8 cellular contexts compared by ENCODE assay signal in genomic region chr9:93119953-93120845, GRCh38. TPM values are rescaled to one million over a fixed set of nuclear protein-coding genes. Genes with fewer than 3 reads are reported as not detected.
DNase-seq lines count a peak whose midpoint lies in the region; ATAC-seq, FAIRE-seq and TF ChIP-seq lines count a peak whose summit lies in the region.

No MANE protein-coding gene starts in this region.

- H3K9ac ChIP-seq in K562 (ENCODE audit: insufficient read depth in 1 of 2, low read depth in 2 of 2, low read length in 2 of 2) (peak overlapping the region in 1 of 2 experiments; percentile 26; a peak in 2 of 4 replicates), skeletal muscle tissue (ENCODE audit: low read depth in 1 of 3, low read length in 3 of 3) (peak overlapping the region in 1 of 3 donors; percentile 54)

- peak overlapping the region; percentile 67 to 95 (median 90) for H3K27ac Mint-ChIP-seq in immature natural killer cell

- no TSS peak for BruUV-seq in K562 (replicated peaks; lab: Mats Ljungman, UMichigan)

- no peak for TF ChIP-seq POLR2A in Peyer's patch (IDR thresholded peaks at IDR 0.05)
- no peak for TF ChIP-seq POLR2A in K562 (conservative IDR thresholded peaks at IDR 0.05)

- H3K9me3 Mint-ChIP-seq in immature natural killer cell = no peaks in the 10 kb centered on the region

- intact Hi-C loops in K562 (cut with micrococcal nuclease) = no loop called here

- peak overlapping the region; percentile 54 to 79 (median 72) for H3K4me3 Mint-ChIP-seq in immature natural killer cell

- H3K9me1 ChIP-seq in K562 (ENCODE audit: control insufficient read depth, insufficient read depth, low read length) = no peaks in the 10 kb centered on the region

- FAIRE-seq in K562 (lab: Jason Lieb, UNC) = peak; percentile 98

- peak; percentile 49 for DNase-seq in BJ (ENCODE audit: low read depth)
- DNase-seq in Peyer's patch = peak; percentile 70 to 90 (median 74)
- DNase-seq in K562 (ENCODE audit: extremely low read depth in 1 of 4, low spot score in 3 of 4) = peak; percentile 80 to 87 (median 84)
- DNase-seq in immature natural killer cell = peak; percentile 76 to 79 (median 78)
- no peak for DNase-seq in OCI-M2 (lab: John Stamatoyannopoulos, UW; ENCODE audit: unreplicated experiment)

- H3K36me3 ChIP-seq in BJ (ENCODE audit: control insufficient read depth, insufficient read depth, low read length) = peaks cover 14% of the 10 kb centered on the region
- peaks cover 0 to 41% (median 0%) of the 10 kb centered on the region in 3 donors for H3K36me3 ChIP-seq in Peyer's patch
- H3K36me3 ChIP-seq in K562 (ENCODE audit: control insufficient read depth, insufficient read depth, low read length) = no peaks in the 10 kb centered on the region
- H3K36me3 ChIP-seq in skeletal muscle tissue (ENCODE audit: control insufficient read depth in 3 of 3, insufficient read depth in 3 of 3, low read length in 3 of 3) = peaks cover 18 to 22% (median 21%) of the 10 kb centered on the region in 3 donors

- peak; percentile 14 to 41; a peak in 2 of 4 replicates for TF ChIP-seq RAD21 in K562 (CRISPR knock-in tag; conservative IDR thresholded peaks at IDR 0.05 in 1 of 2, IDR thresholded peaks at IDR 0.05 in 1 of 2)

- WGBS in K562 (ENCODE audit: insufficient coverage, low coverage, missing lambda C conversion rate) = 38% methylated on average over 22 of the region's 23 CpGs

- no peaks in the 10 kb centered on the region for H3K9me3 ChIP-seq in Peyer's patch
- H3K9me3 ChIP-seq in K562 (replicated peaks; ENCODE audit: control insufficient read depth, insufficient read depth, low read depth, low read length) = no peaks in the 10 kb centered on the region
- no peaks in the 10 kb centered on the region for H3K9me3 ChIP-seq in skeletal muscle tissue (ENCODE audit: control insufficient read depth in 3 of 3, low read length in 3 of 3)

- H3K36me3 Mint-ChIP-seq in immature natural killer cell = peaks cover 0 to 5% (median 0%) of the 10 kb centered on the region in 3 donors

- POLR2A ChIA-PET in BJ (lab: Charles Lee) (interaction anchor here (1.0 kb wide), 1 partner anchor 349 kb away, joined by 4 read pairs; no protein-coding TSS in a partner anchor), K562 (lab: Yijun Ruan, JAX) (interaction anchor here (0.6 to 2.0 kb wide), 8 partner anchors 9 to 117 kb away, joined by 3 to 16 read pairs (median 4); partner anchors contain the start of gene NINJ1)

- peak overlapping the region; percentile 75 for H2AFZ ChIP-seq in K562 (ENCODE audit: low read depth, low read length)

- no peaks in the 10 kb centered on the region for H4K20me1 ChIP-seq in K562 (replicated peaks; ENCODE audit: control insufficient read depth, insufficient read depth, low read length)

- TF ChIP-seq CTCF in BJ (IDR thresholded peaks at IDR 0.05; ENCODE audit: insufficient read depth, low read depth, low read length) (peak; percentile 51), Peyer's patch (IDR thresholded peaks at IDR 0.05) (peak; percentile 21 to 43 (median 36)), K562 (IDR thresholded peaks at IDR 0.05 in 2 of 3, conservative IDR thresholded peaks at IDR 0.05 in 1 of 3; ENCODE audit: insufficient read depth in 2 of 3, low read depth in 1 of 3, low read length in 3 of 3) (peak; percentile 55 to 63 (median 59))

- H3K27ac ChIP-seq in Peyer's patch (peak overlapping the region; percentile 34 to 58 (median 54)), K562 (ENCODE audit: extremely low read depth, low read depth, low read length) (peak overlapping the region; percentile 63; the same call in 2 of the 3 replicates), skeletal muscle tissue (ENCODE audit: low read depth, low read length) (peak overlapping the region; percentile 42)

- no peaks in the 10 kb centered on the region for H3K79me2 ChIP-seq in K562 (ENCODE audit: control insufficient read depth, insufficient read depth, low read length)

- H3K27me3 ChIP-seq in BJ (ENCODE audit: control insufficient read depth, insufficient read depth, low read length) = no peaks in the 10 kb centered on the region
- no peaks in the 10 kb centered on the region for H3K27me3 ChIP-seq in Peyer's patch
- H3K27me3 ChIP-seq in K562 (ENCODE audit: control insufficient read depth in 2 of 2, insufficient read depth in 2 of 2, low read length in 2 of 2) = no peaks in the 10 kb centered on the region
- H3K27me3 ChIP-seq in skeletal muscle tissue (ENCODE audit: control insufficient read depth in 3 of 3, insufficient read depth in 3 of 3, low read length in 3 of 3) = no peaks in the 10 kb centered on the region

- in situ Hi-C loops in K562 (cut with MboI) = no loop called here

- H3K4me3 ChIP-seq in BJ (ENCODE audit: low read depth, low read length) (no peak overlapping the region), Peyer's patch (no peak overlapping the region), K562 (no peak overlapping the region), skeletal muscle tissue (ENCODE audit: low read length in 3 of 3) (peak overlapping the region in 1 of 3 donors; percentile 23)

- peak overlapping the region; percentile 13 for H3K4me2 ChIP-seq in K562 (ENCODE audit: insufficient read depth, low read length)

- CTCF ChIA-PET in BJ (lab: Yijun Ruan, JAX) (interaction anchor here (1.8 to 3.5 kb wide), 2 partner anchors 11 to 15 kb away, joined by 5 to 29 read pairs; no protein-coding TSS in a partner anchor), K562 (lab: Yijun Ruan, JAX; ENCODE audit: low intra/inter-chr PET ratio) (no interaction called here)

- H3K4me1 Mint-ChIP-seq in immature natural killer cell = peaks cover 42 to 44% of the 10 kb centered on the region in 2 donors

- peaks cover 0 to 7% (median 2%) of the 10 kb centered on the region in 3 donors for H3K27me3 Mint-ChIP-seq in immature natural killer cell (ENCODE audit: low read depth in 3 of 3)

- H3K4me1 ChIP-seq in Peyer's patch (peaks cover 0 to 21% (median 5%) of the 10 kb centered on the region in 4 donors), K562 (replicated peaks in 1 of 2; ENCODE audit: control insufficient read depth in 2 of 2, insufficient read depth in 2 of 2, low read length in 2 of 2) (peaks cover 24 to 41% of the 10 kb centered on the region in 2 experiments), skeletal muscle tissue (ENCODE audit: control insufficient read depth in 3 of 3, insufficient read depth in 3 of 3, low read length in 3 of 3) (peaks cover 22 to 35% (median 30%) of the 10 kb centered on the region in 3 donors)

- TF ChIP-seq EP300 in K562 (IDR thresholded peaks at IDR 0.05; ENCODE audit: low read length) = no peak; the same call in 1 of the 2 replicates

- ATAC-seq in GM18870 (IDR thresholded peaks at IDR 0.05; ENCODE audit: unreplicated experiment) (peak; percentile 67), HG03066 (IDR thresholded peaks at IDR 0.05; ENCODE audit: low read depth, unreplicated experiment) (peak; percentile 91), K562 (peak; percentile 92)

TF ChIP-seq in K562, 482 proteins besides CTCF, POLR2A, EP300 and RAD21 (continues in another document):
- TF ChIP-seq XRCC3 (IDR thresholded peaks at IDR 0.05) = no peak

RNA-seq across cellular contexts. Expression of gene NINJ1, which starts 13.9 kb away (rescaled TPM):
- polyA plus RNA-seq in BJ (2011; rRNA removed) = 32.3 and 53.9 TPM in 2 replicates
- 16.9 and 20.7 TPM in 2 replicates for polyA minus RNA-seq in BJ (2011; rRNA and poly(A)+ RNA removed)
- total RNA-seq in Peyer's patch = 10 to 100 TPM; 47.0 to 56.8 (median 54.5) TPM
- total RNA-seq in K562 (2011; cell fraction: chromatin; rRNA removed; ENCODE audit: low replicate concordance) = 3.9 and 9.8 TPM in 2 replicates
- total RNA-seq in K562 (2011; cell fraction: nucleolus; rRNA removed) = 5.9 and 7.5 TPM in 2 replicates
- 6.2 and 9.3 TPM in 2 replicates for total RNA-seq in K562 (2011; cell fraction: nucleoplasm; rRNA removed)
- total RNA-seq in K562 (2014; rRNA removed) = 8.2 and 14.7 TPM in 2 replicates
- 0.77 and 1.9 TPM in 2 replicates for total RNA-seq in K562 (2014; rRNA removed; fragmentation: Illumina TruSeq; extraction: Trizol)
- total RNA-seq in K562 (2015; rRNA removed; fragmentation: Illumina TruSeq; extraction: Trizol) = 4.8 and 4.9 TPM in 2 replicates
- 8.3 and 8.4 TPM in 2 replicates for total RNA-seq in K562 (2021)
- polyA plus RNA-seq in K562 (2011; rRNA removed) = 3.2 and 5.8 TPM in 2 replicates
- polyA plus RNA-seq in K562 (2011; cell fraction: cytosol; rRNA removed) = 9.7 and 20.4 TPM in 2 replicates
- polyA plus RNA-seq in K562 (2011; cell fraction: nucleus; rRNA removed) = 4.3 and 6.6 TPM in 2 replicates
- 9.7 and 34.7 TPM in 2 replicates for polyA plus RNA-seq in K562 (2012)
- 7.6 and 10.8 TPM in 2 replicates for polyA plus RNA-seq in K562 (2014; fragmentation: Illumina TruSeq; extraction: Trizol)
- under 1 TPM; 0.13 to 0.94 TPM for polyA plus RNA-seq in K562 (2014; fragmentation: Nextera tagmentation; extraction: Ambion mirVana)
- polyA plus RNA-seq in K562 (2014; rRNA removed) = 8.4 and 10.7 TPM in 2 replicates
- polyA minus RNA-seq in K562 (2011; rRNA and poly(A)+ RNA removed) = 1.6 and 2.2 TPM in 2 replicates
- polyA minus RNA-seq in K562 (2011; cell fraction: cytosol; rRNA and poly(A)+ RNA removed) = 2.9 and 7.1 TPM in 2 replicates
- polyA minus RNA-seq in K562 (2011; cell fraction: nucleus; rRNA and poly(A)+ RNA removed) = 3.5 and 6.0 TPM in 2 replicates
- 10 to 100 TPM; 51.3 to 91.0 (median 54.0) TPM for polyA plus RNA-seq in immature natural killer cell
- total RNA-seq in skeletal muscle tissue = 20.9 TPM

RNA-seq across cellular contexts. Expression of gene CARD19, which starts 24.2 kb away (rescaled TPM):
- 56.0 and 69.3 TPM in 2 replicates for polyA plus RNA-seq in BJ (2011; rRNA removed)
- polyA minus RNA-seq in BJ (2011; rRNA and poly(A)+ RNA removed) = 16.4 and 28.3 TPM in 2 replicates
- 10 to 100 TPM; 34.7 to 74.4 (median 58.9) TPM for total RNA-seq in Peyer's patch
- total RNA-seq in K562 (2011; cell fraction: chromatin; rRNA removed; ENCODE audit: low replicate concordance) = 5.1 and 21.8 TPM in 2 replicates
- 24.3 and 26.3 TPM in 2 replicates for total RNA-seq in K562 (2011; cell fraction: nucleolus; rRNA removed)
- 14.4 and 20.2 TPM in 2 replicates for total RNA-seq in K562 (2011; cell fraction: nucleoplasm; rRNA removed)
- 34.9 and 35.3 TPM in 2 replicates for total RNA-seq in K562 (2014; rRNA removed)
- 2.7 and 2.9 TPM in 2 replicates for total RNA-seq in K562 (2014; rRNA removed; fragmentation: Illumina TruSeq; extraction: Trizol)
- 13.0 and 14.6 TPM in 2 replicates for total RNA-seq in K562 (2015; rRNA removed; fragmentation: Illumina TruSeq; extraction: Trizol)
- total RNA-seq in K562 (2021) = 18.6 and 23.4 TPM in 2 replicates
- 15.9 and 23.7 TPM in 2 replicates for polyA plus RNA-seq in K562 (2011; rRNA removed)
- polyA plus RNA-seq in K562 (2011; cell fraction: cytosol; rRNA removed) = 40.2 and 99.4 TPM in 2 replicates
- 36.2 and 60.4 TPM in 2 replicates for polyA plus RNA-seq in K562 (2011; cell fraction: nucleus; rRNA removed)
- polyA plus RNA-seq in K562 (2012) = 19.5 and 30.7 TPM in 2 replicates
- 5.3 and 13.8 TPM in 2 replicates for polyA plus RNA-seq in K562 (2014; fragmentation: Illumina TruSeq; extraction: Trizol)
- polyA plus RNA-seq in K562 (2014; fragmentation: Nextera tagmentation; extraction: Ambion mirVana) = 1 to 10 TPM in 1 of 2 experiments, under 1 TPM in 1; 0.90 to 2.1 TPM
- polyA plus RNA-seq in K562 (2014; rRNA removed) = 30.7 and 35.3 TPM in 2 replicates
- 2.4 and 3.3 TPM in 2 replicates for polyA minus RNA-seq in K562 (2011; rRNA and poly(A)+ RNA removed)
- polyA minus RNA-seq in K562 (2011; cell fraction: cytosol; rRNA and poly(A)+ RNA removed) = 4.8 and 7.6 TPM in 2 replicates
- polyA minus RNA-seq in K562 (2011; cell fraction: nucleus; rRNA and poly(A)+ RNA removed) = 7.4 and 8.0 TPM in 2 replicates
- 100 to 1,000 TPM in 1 of 3 donors, 10 to 100 TPM in 2; 55.1 to 105 (median 78.8) TPM for polyA plus RNA-seq in immature natural killer cell
- 24.5 TPM for total RNA-seq in skeletal muscle tissue
